In the genomic region with DNA sequence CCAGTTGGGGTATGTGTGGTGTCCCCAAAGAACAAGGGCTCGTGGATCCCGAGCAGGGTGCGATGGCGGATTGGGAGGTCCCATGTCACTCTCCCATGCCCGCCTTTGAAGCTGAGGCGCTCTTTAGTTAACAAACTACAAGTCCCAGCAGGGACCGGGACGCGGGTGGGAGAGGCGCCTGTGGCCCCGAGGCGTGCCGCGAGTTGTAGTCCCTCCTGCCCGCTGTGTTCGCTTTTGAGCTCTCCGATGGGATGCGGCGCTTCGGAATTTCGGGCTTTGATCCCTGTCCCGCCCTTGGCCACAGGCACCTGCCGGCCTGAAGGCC, we compare ENCODE assay signal across 8 cellular contexts. TPM values are rescaled to one million over a fixed set of nuclear protein-coding genes. Genes with fewer than 3 reads are reported as not detected.
DNase-seq lines count a peak whose midpoint lies in the region; ATAC-seq and TF ChIP-seq lines count a peak whose summit lies in the region.

No MANE protein-coding gene starts in this region.

- peaks cover 19% of the 10 kb centered on the region for H3K4me1 Mint-ChIP-seq in osteocyte (ENCODE audit: unreplicated experiment)

- no peak overlapping the region for H3K9ac ChIP-seq in iPS-20b (ENCODE audit: low read depth, low read length)

- H3K4me1 ChIP-seq in iPS-20b (ENCODE audit: insufficient read depth, low read length) (no peaks in the 10 kb centered on the region), BE2C (peaks cover 7% of the 10 kb centered on the region)

- H3K36me3 ChIP-seq in iPS-20b (ENCODE audit: insufficient read depth, low read depth, low read length) (peaks cover 46% of the 10 kb centered on the region), BE2C (peaks cover 20% of the 10 kb centered on the region)

- H3K27me3 ChIP-seq in iPS-20b (ENCODE audit: insufficient read depth, low read length) = no peaks in the 10 kb centered on the region
- no peaks in the 10 kb centered on the region for H3K27me3 ChIP-seq in BE2C

- H3K27me3 Mint-ChIP-seq in osteocyte (ENCODE audit: unreplicated experiment) = no peaks in the 10 kb centered on the region

- H3K9me3 ChIP-seq in iPS-20b (ENCODE audit: insufficient read depth, low read depth, low read length) (no peaks in the 10 kb centered on the region), BE2C (no peaks in the 10 kb centered on the region)

- peaks cover 15% of the 10 kb centered on the region for H3K36me3 Mint-ChIP-seq in osteocyte (ENCODE audit: unreplicated experiment)

- DNase-seq in HPDE6-E6E7 (ENCODE audit: extremely low spot score) (peak; percentile 29), BE2C (no peak), RPMI8226 (no peak), osteocyte (ENCODE audit: extremely low spot score, unreplicated experiment) (no peak)
- DNase-seq in stimulated activated CD4-positive, alpha-beta T cell treated with anti-CD3 and anti-CD28 coated beads, Interleukin-4, amount 100 ng/mL, for 4 hours = peak; percentile 17 to 38

- H3K4me3 ChIP-seq in iPS-20b (ENCODE audit: low read length) (peak overlapping the region; percentile 33; the same call in 1 of the 2 replicates), BE2C (ENCODE audit: low read depth, low read length) (no peak overlapping the region)

- TF ChIP-seq CTCF in BE2C (IDR thresholded peaks at IDR 0.05; ENCODE audit: low read depth, low read length) = no peak
- no peak for TF ChIP-seq CTCF in osteocyte (IDR thresholded peaks at IDR 0.05)

- no peaks in the 10 kb centered on the region for H3K9me3 Mint-ChIP-seq in osteocyte (ENCODE audit: unreplicated experiment)

- no peak overlapping the region for H3K4me3 Mint-ChIP-seq in osteocyte (ENCODE audit: unreplicated experiment)

- H3K27ac ChIP-seq in angular gyrus (ENCODE audit: low read depth, low read length) = peak overlapping the region; percentile 78
- no peak overlapping the region for H3K27ac ChIP-seq in iPS-20b (ENCODE audit: low read length)

- ATAC-seq in GM18909 (IDR thresholded peaks at IDR 0.05; ENCODE audit: poor library complexity, unreplicated experiment) = no peak

- no peak overlapping the region for H3K27ac Mint-ChIP-seq in osteocyte (ENCODE audit: unreplicated experiment)

RNA-seq across cellular contexts. Expression of gene CYTH2, which starts 10.9 kb away (rescaled TPM):
- polyA plus RNA-seq in BE2C (2012; ENCODE audit: insufficient read depth, insufficient read length, low read depth) = 97.8 TPM
- 92.1 and 107 TPM in 2 replicates for total RNA-seq in osteocyte

RNA-seq across cellular contexts. Expression of gene KCNJ14, which starts 24.7 kb away (rescaled TPM):
- 4.9 TPM for polyA plus RNA-seq in BE2C (2012; ENCODE audit: insufficient read depth, insufficient read length, low read depth)
- total RNA-seq in osteocyte = 0.86 and 1.6 TPM in 2 replicates

RNA-seq across cellular contexts. Expression of gene LMTK3, which starts 31.5 kb away (rescaled TPM):
- polyA plus RNA-seq in BE2C (2012; ENCODE audit: insufficient read depth, insufficient read length, low read depth) = 6.4 TPM
- total RNA-seq in osteocyte = 0.32 and 0.39 TPM in 2 replicates

RNA-seq across cellular contexts. Expression of gene GRWD1, which starts 34.3 kb away (rescaled TPM):
- polyA plus RNA-seq in BE2C (2012; ENCODE audit: insufficient read depth, insufficient read length, low read depth) = 82.6 TPM
- 36.2 and 38.4 TPM in 2 replicates for total RNA-seq in osteocyte

Comparison
In these comparisons a context has a peak if more than half of its experiments do, and no peak if none do; other contexts are left out.
1. DNase-seq: peak in HPDE6-E6E7 (single experiment) and stimulated activated CD4-positive, alpha-beta T cell treated with anti-CD3 and anti-CD28 coated beads, Interleukin-4, amount 100 ng/mL, for 4 hours (2 of 2); none in BE2C (single experiment), RPMI8226 (single experiment) and osteocyte (single experiment).